Comparison of ENCODE assay signal across 31 cellular contexts in the genomic region with DNA sequence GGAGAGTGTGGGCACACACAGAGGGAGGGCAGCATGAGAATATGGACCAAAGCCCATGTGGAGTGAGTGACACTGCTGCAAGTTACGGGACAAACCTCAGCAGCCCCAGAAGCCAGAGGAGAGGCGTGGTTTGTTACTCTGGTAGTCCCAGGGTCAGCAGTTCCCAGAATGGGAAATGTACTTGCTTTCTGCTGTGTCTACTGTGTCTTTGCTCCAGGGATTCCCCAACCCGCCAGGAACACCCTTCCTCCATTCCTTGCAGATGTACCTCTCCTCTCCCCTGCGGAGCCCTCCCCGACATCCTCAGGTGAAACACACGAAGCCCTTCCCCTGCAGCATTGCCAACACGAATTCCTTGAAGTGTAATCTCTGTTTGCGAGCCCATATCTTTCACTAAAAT. TPM values are rescaled to one million over a fixed set of nuclear protein-coding genes. Genes with fewer than 3 reads are reported as not detected.
"Had no signal": no experiment of that assay in that cellular context is flagged by ENCODE, and none has a peak within 500 bp of the region (broad histone marks: within the 10 kb centered on the region; RNA-seq: fewer than 3 reads in every experiment).

No MANE protein-coding gene starts in this region.

- H3K27ac ChIP-seq: ascending aorta, breast epithelium, cardiac muscle cell, coronary artery, dorsolateral prefrontal cortex, esophagus muscularis mucosa, heart left ventricle, WERI-Rb-1 had no signal

- H3K4me3 ChIP-seq: ascending aorta, breast epithelium, cardiac muscle cell, coronary artery, dorsolateral prefrontal cortex, esophagus muscularis mucosa, heart left ventricle had no signal

- FAIRE-seq: frontal cortex had no signal

- DNase-seq: activated CD4-positive, alpha-beta memory T cell treated with anti-CD3 and anti-CD28 coated beads for 36 hours; activated CD4-positive, alpha-beta T cell treated with anti-CD3 and anti-CD28 coated beads for 36 hours; activated CD4-positive, alpha-beta T cell treated with anti-CD3 and anti-CD28 coated beads, Interleukin-2, amount 10 ng/mL, durations not matched to agents 24 days and 14 days; activated CD4-positive, CD25-positive, alpha-beta regulatory T cell; activated CD4-positive, CD25-positive, alpha-beta regulatory T cell treated with anti-CD3 and anti-CD28 coated beads, Interleukin-2, amount 50 U/mL, for 72 hours; activated CD8-positive, alpha-beta memory T cell treated with anti-CD3 and anti-CD28 coated beads, Interleukin-2, amount 10 ng/mL, durations not matched to agents 7 days and 5 days; activated CD8-positive, alpha-beta memory T cell treated with anti-CD3 and anti-CD28 coated beads, Interleukin-2, amount 50 U/mL, for 4 hours; activated CD8-positive, alpha-beta T cell treated with anti-CD3 and anti-CD28 coated beads, Interleukin-2, amount 10 ng/mL, durations not matched to agents 7 days and 5 days; activated gamma-delta T cell; activated naive CD4-positive, alpha-beta T cell; activated naive CD4-positive, alpha-beta T cell treated with anti-CD3 and anti-CD28 coated beads, Interleukin-2, amount 10 ng/mL, durations not matched to agents 7 days and 5 days; activated naive CD8-positive, alpha-beta T cell treated with anti-CD3 and anti-CD28 coated beads, Interleukin-2, amount 10 ng/mL, durations not matched to agents 7 days and 5 days; activated T-cell treated with anti-CD3 and anti-CD28 coated beads, Interleukin-2, amount 50 U/mL, for 1 hour; activated T-cell treated with anti-CD3 and anti-CD28 coated beads, Interleukin-2, amount 50 U/mL, for 48 hours; dorsolateral prefrontal cortex; effector memory CD4-positive, alpha-beta T cell; erythroblast; glutamatergic neuron; heart left ventricle; T-helper 1 cell; T-helper 17 cell; T1000; WERI-Rb-1 had no signal

- H3K36me3 ChIP-seq: ascending aorta, breast epithelium, cardiac muscle cell, esophagus muscularis mucosa, heart left ventricle, WERI-Rb-1 had no signal

- ATAC-seq: activated CD4-positive, alpha-beta T cell treated with anti-CD3 and anti-CD28 coated beads for 36 hours; activated CD8-positive, alpha-beta memory T cell treated with anti-CD3 and anti-CD28 coated beads, Interleukin-2, amount 10 ng/mL, durations not matched to agents 7 days and 5 days; activated CD8-positive, alpha-beta T cell treated with anti-CD3 and anti-CD28 coated beads, Interleukin-2, amount 10 ng/mL, durations not matched to agents 7 days and 5 days; activated naive CD4-positive, alpha-beta T cell treated with anti-CD3 and anti-CD28 coated beads, Interleukin-2, amount 50 U/mL, for 72 hours; heart left ventricle; T-helper 17 cell had no signal

- H3K9me3 ChIP-seq: ascending aorta, breast epithelium, esophagus muscularis mucosa, heart left ventricle had no signal

- H3K27me3 ChIP-seq: ascending aorta, cardiac muscle cell, heart left ventricle had no signal

- H3K4me1 ChIP-seq: ascending aorta, breast epithelium, esophagus muscularis mucosa, heart left ventricle had no signal

RNA-seq across cellular contexts. Expression of a gene that starts 47.2 kb away (rescaled TPM):
- total RNA-seq: activated CD4-positive, alpha-beta T cell treated with anti-CD3 and anti-CD28 coated beads for 36 hours; activated CD4-positive, alpha-beta T cell treated with anti-CD3 and anti-CD28 coated beads, Interleukin-2, amount 10 ng/mL, durations not matched to agents 24 days and 14 days; activated CD8-positive, alpha-beta memory T cell treated with anti-CD3 and anti-CD28 coated beads for 36 hours; activated CD8-positive, alpha-beta T cell treated with anti-CD3 and anti-CD28 coated beads, Interleukin-2, amount 10 ng/mL, durations not matched to agents 7 days and 5 days; activated naive CD4-positive, alpha-beta T cell treated with anti-CD3 and anti-CD28 coated beads, Interleukin-2, amount 50 U/mL, for 72 hours; ascending aorta had no signal
